In genomic region chr1:45523516-45523915, GRCh38 we compare ENCODE assay signal across 7 cellular contexts. TPM values are rescaled to one million over a fixed set of nuclear protein-coding genes. Genes with fewer than 3 reads are reported as not detected.
DNase-seq lines count a peak whose midpoint lies in the region; ATAC-seq, FAIRE-seq and TF ChIP-seq lines count a peak whose summit lies in the region.
"Not testable (repeated sequence)": the region's sequence is repeated elsewhere in the genome, so short reads cannot be mapped to it uniquely, and the experiment has no call there.
"Had no signal": no experiment of that assay in that cellular context is flagged by ENCODE, and none has a peak within 500 bp of the region (broad histone marks: within the 10 kb centered on the region; RNA-seq: fewer than 3 reads in every experiment).

No MANE protein-coding gene starts in this region.

- H3K4me1 ChIP-seq in Panc1 (ENCODE audit: control insufficient read depth, insufficient read depth, low read length), result peaks cover 21% of the 10 kb centered on the region

- not testable (repeated sequence) for TF ChIP-seq CTCF in Panc1 (IDR thresholded peaks at IDR 0.05); brain (conservative IDR thresholded peaks at IDR 0.05); natural killer cell (IDR thresholded peaks at IDR 0.05); type B pancreatic cell (conservative IDR thresholded peaks at IDR 0.05)

- CTCF ChIA-PET in Panc1 (lab: Charles Lee), result not testable (repeated sequence)

- POLR2A ChIA-PET in Panc1 (lab: Charles Lee), result not testable (repeated sequence)

- peak overlapping the region; percentile 99 for H3K27ac ChIP-seq in Panc1 (ENCODE audit: low read length)

- peak overlapping the region; percentile 98 for H3K4me3 Mint-ChIP-seq in activated T-helper 1 cell treated with anti-CD3 and anti-CD28 coated beads, Interleukin-12 subunit alpha, Interleukin-12 subunit beta, Interleukin-2, Interleukin-4 antibody, amounts not matched to agents 30 ng/mL and 10 ng/mL and 1 ng/mL, durations not matched to agents 14 hours and 24 hours and 36 hours
- H3K4me3 Mint-ChIP-seq in brain (peak overlapping the region in 3 of 5 experiments; percentile 13 to 68 (median 28)), natural killer cell (peak overlapping the region; percentile 36), type B pancreatic cell (peak overlapping the region; percentile 41)

- not testable (repeated sequence) for H3K36me3 Mint-ChIP-seq in activated T-helper 1 cell treated with anti-CD3 and anti-CD28 coated beads, Interleukin-12 subunit alpha, Interleukin-12 subunit beta, Interleukin-2, Interleukin-4 antibody, amounts not matched to agents 30 ng/mL and 10 ng/mL and 1 ng/mL, durations not matched to agents 14 hours and 24 hours and 36 hours (ENCODE audit: low read depth); brain; natural killer cell; type B pancreatic cell

- not testable (repeated sequence) for BruUV-seq in Panc1 (replicated peaks; lab: Mats Ljungman, UMichigan)

- H3K27me3 ChIP-seq in Panc1 (ENCODE audit: control insufficient read depth, insufficient read depth, low read length), result not testable (repeated sequence)

- not testable (repeated sequence) for H3K27me3 Mint-ChIP-seq in activated T-helper 1 cell treated with anti-CD3 and anti-CD28 coated beads, Interleukin-12 subunit alpha, Interleukin-12 subunit beta, Interleukin-2, Interleukin-4 antibody, amounts not matched to agents 30 ng/mL and 10 ng/mL and 1 ng/mL, durations not matched to agents 14 hours and 24 hours and 36 hours (ENCODE audit: insufficient read depth); brain
- H3K27me3 Mint-ChIP-seq in natural killer cell (ENCODE audit: low read depth in 2 of 2) (peaks cover 4 to 14% of the 10 kb centered on the region in 2 donors), type B pancreatic cell (peaks cover 32% of the 10 kb centered on the region)

- intact Hi-C loops in Panc1 (cut with micrococcal nuclease; ENCODE audit: unreplicated experiment), result loop anchor here (5.0 kb wide), 1 partner anchor 34 kb away; no protein-coding TSS in a partner anchor
- intact Hi-C loops in activated T-helper 1 cell treated with anti-CD3 and anti-CD28 coated beads, Interleukin-12 subunit alpha, Interleukin-12 subunit beta, Interleukin-2, Interleukin-4 antibody, amounts not matched to agents 30 ng/mL and 10 ng/mL and 1 ng/mL, durations not matched to agents 14 hours and 24 hours and 36 hours (cut with micrococcal nuclease), result loop anchor here (2.0 to 5.0 kb wide), 4 partner anchors 33 to 793 kb away; partner anchors contain the start of genes BTBD19, DYNLT4, GPBP1L1 and RNU5D-1
- intact Hi-C loops in natural killer cell (cut with micrococcal nuclease), result not testable (repeated sequence)

- FAIRE-seq in GM18507 (lab: Jason Lieb, UNC), result peak; percentile 29

- not testable (repeated sequence) for DNase-seq in GM18507 (ENCODE audit: extremely low spot score, insufficient read length, low read depth); Panc1 (ENCODE audit: low read depth, low spot score); activated T-helper 1 cell treated with anti-CD3 and anti-CD28 coated beads, Interleukin-12 subunit alpha, Interleukin-12 subunit beta, Interleukin-2, Interleukin-4 antibody, amounts not matched to agents 30 ng/mL and 10 ng/mL and 1 ng/mL, durations not matched to agents 14 hours and 24 hours and 36 hours (ENCODE audit: low spot score); natural killer cell; type B pancreatic cell (ENCODE audit: extremely low spot score, unreplicated experiment)

- H3K36me3 ChIP-seq in Panc1 (ENCODE audit: control insufficient read depth, insufficient read depth, low read length), result not testable (repeated sequence)

- H3K4me1 Mint-ChIP-seq in activated T-helper 1 cell treated with anti-CD3 and anti-CD28 coated beads, Interleukin-12 subunit alpha, Interleukin-12 subunit beta, Interleukin-2, Interleukin-4 antibody, amounts not matched to agents 30 ng/mL and 10 ng/mL and 1 ng/mL, durations not matched to agents 14 hours and 24 hours and 36 hours (ENCODE audit: low read depth), result peaks cover 36% of the 10 kb centered on the region
- H3K4me1 Mint-ChIP-seq in brain, result peaks cover 61% of the 10 kb centered on the region
- H3K4me1 Mint-ChIP-seq in natural killer cell, result peaks cover 28 to 40% of the 10 kb centered on the region in 2 donors
- H3K4me1 Mint-ChIP-seq in type B pancreatic cell (ENCODE audit: unreplicated experiment), result peaks cover 31% of the 10 kb centered on the region

- not testable (repeated sequence) for ATAC-seq in Panc1, natural killer cell

- in situ Hi-C loops in Panc1 (cut with HindIII; ENCODE audit: low pct_unique_long_range_greater_than_20kb, low sequenced_read_pairs), result not testable (repeated sequence)

- H3K4me3 ChIP-seq in Panc1 (ENCODE audit: low read depth in 2 of 2, low read length in 2 of 2), result not testable (repeated sequence)

- not testable (repeated sequence) for H3K9me3 ChIP-seq in Panc1 (ENCODE audit: control insufficient read depth, insufficient read depth, low read depth, low read length)

- H3K9me3 Mint-ChIP-seq in activated T-helper 1 cell treated with anti-CD3 and anti-CD28 coated beads, Interleukin-12 subunit alpha, Interleukin-12 subunit beta, Interleukin-2, Interleukin-4 antibody, amounts not matched to agents 30 ng/mL and 10 ng/mL and 1 ng/mL, durations not matched to agents 14 hours and 24 hours and 36 hours; brain; natural killer cell; type B pancreatic cell: not testable (repeated sequence)

- peak overlapping the region; percentile 91 for H3K27ac Mint-ChIP-seq in activated T-helper 1 cell treated with anti-CD3 and anti-CD28 coated beads, Interleukin-12 subunit alpha, Interleukin-12 subunit beta, Interleukin-2, Interleukin-4 antibody, amounts not matched to agents 30 ng/mL and 10 ng/mL and 1 ng/mL, durations not matched to agents 14 hours and 24 hours and 36 hours
- H3K27ac Mint-ChIP-seq in brain, type B pancreatic cell: not testable (repeated sequence)
- H3K27ac Mint-ChIP-seq in natural killer cell, result peak overlapping the region in 1 of 2 donors; percentile 90

RNA-seq across cellular contexts. Expression of gene PRDX1, which starts 1.8 kb away (rescaled TPM):
- total RNA-seq in Panc1 (2021; ENCODE audit: unreplicated experiment) (719 TPM), natural killer cell (10 to 100 TPM; 24.8 to 39.1 (median 30.6) TPM), type B pancreatic cell (ENCODE audit: low replicate concordance) (255 and 335 TPM in 2 replicates)
- polyA plus RNA-seq in Panc1 (2012; ENCODE audit: insufficient read length), result 654 TPM
- total RNA-seq in activated T-helper 1 cell treated with anti-CD3 and anti-CD28 coated beads, Interleukin-12 subunit alpha, Interleukin-12 subunit beta, Interleukin-2, Interleukin-4 antibody, amounts not matched to agents 30 ng/mL and 10 ng/mL and 1 ng/mL, durations not matched to agents 14 hours and 24 hours and 36 hours, result 635 and 655 TPM in 2 replicates
- polyA plus RNA-seq in brain (ENCODE audit: insufficient read depth, low read depth, low replicate concordance), result 499 TPM

RNA-seq across cellular contexts. Expression of gene MMACHC, which starts 23.4 kb away (rescaled TPM):
- total RNA-seq in Panc1 (2021; ENCODE audit: unreplicated experiment), result 10.7 TPM
- polyA plus RNA-seq in Panc1 (2012; ENCODE audit: insufficient read length), result 7.3 TPM
- 10.4 and 10.6 TPM in 2 replicates for total RNA-seq in activated T-helper 1 cell treated with anti-CD3 and anti-CD28 coated beads, Interleukin-12 subunit alpha, Interleukin-12 subunit beta, Interleukin-2, Interleukin-4 antibody, amounts not matched to agents 30 ng/mL and 10 ng/mL and 1 ng/mL, durations not matched to agents 14 hours and 24 hours and 36 hours
- polyA plus RNA-seq in brain (ENCODE audit: insufficient read depth, low read depth, low replicate concordance), result 10.1 TPM
- 1 to 10 TPM in 1 of 3 donors, under 1 TPM in 2; 0.73 to 1.5 (median 0.88) TPM for total RNA-seq in natural killer cell
- 8.0 and 12.7 TPM in 2 replicates for total RNA-seq in type B pancreatic cell (ENCODE audit: low replicate concordance)

RNA-seq across cellular contexts. Expression of gene CCDC163, which starts 23.6 kb away (rescaled TPM):
- 3.3 TPM for total RNA-seq in Panc1 (2021; ENCODE audit: unreplicated experiment)
- 1.1 TPM for polyA plus RNA-seq in Panc1 (2012; ENCODE audit: insufficient read length)
- 3.5 and 4.5 TPM in 2 replicates for total RNA-seq in activated T-helper 1 cell treated with anti-CD3 and anti-CD28 coated beads, Interleukin-12 subunit alpha, Interleukin-12 subunit beta, Interleukin-2, Interleukin-4 antibody, amounts not matched to agents 30 ng/mL and 10 ng/mL and 1 ng/mL, durations not matched to agents 14 hours and 24 hours and 36 hours
- polyA plus RNA-seq in brain (ENCODE audit: insufficient read depth, low read depth, low replicate concordance), result 7.4 TPM
- 1 to 10 TPM; 3.0 to 6.9 (median 5.8) TPM for total RNA-seq in natural killer cell
- total RNA-seq in type B pancreatic cell (ENCODE audit: low replicate concordance), result 1.0 and 2.0 TPM in 2 replicates
- total RNA-seq: occipital lobe had no signal

RNA-seq across cellular contexts. Expression of gene AKR1A1, which starts 27.1 kb away (rescaled TPM):
- total RNA-seq in Panc1 (2021; ENCODE audit: unreplicated experiment), result 142 TPM
- polyA plus RNA-seq in Panc1 (2012; ENCODE audit: insufficient read length), result 132 TPM
- 192 and 194 TPM in 2 replicates for total RNA-seq in activated T-helper 1 cell treated with anti-CD3 and anti-CD28 coated beads, Interleukin-12 subunit alpha, Interleukin-12 subunit beta, Interleukin-2, Interleukin-4 antibody, amounts not matched to agents 30 ng/mL and 10 ng/mL and 1 ng/mL, durations not matched to agents 14 hours and 24 hours and 36 hours
- polyA plus RNA-seq in brain (ENCODE audit: insufficient read depth, low read depth, low replicate concordance), result 304 TPM
- total RNA-seq in natural killer cell, result 10 to 100 TPM; 45.7 to 54.2 (median 53.9) TPM
- 179 and 185 TPM in 2 replicates for total RNA-seq in type B pancreatic cell (ENCODE audit: low replicate concordance)

RNA-seq across cellular contexts. Expression of gene TESK2, which starts 32.6 kb away (rescaled TPM):
- total RNA-seq in Panc1 (2021; ENCODE audit: unreplicated experiment), result 3.3 TPM
- 2.3 TPM for polyA plus RNA-seq in Panc1 (2012; ENCODE audit: insufficient read length)
- total RNA-seq in activated T-helper 1 cell treated with anti-CD3 and anti-CD28 coated beads, Interleukin-12 subunit alpha, Interleukin-12 subunit beta, Interleukin-2, Interleukin-4 antibody, amounts not matched to agents 30 ng/mL and 10 ng/mL and 1 ng/mL, durations not matched to agents 14 hours and 24 hours and 36 hours, result 1.4 and 1.6 TPM in 2 replicates
- polyA plus RNA-seq in brain (ENCODE audit: insufficient read depth, low read depth, low replicate concordance), result 8.2 TPM
- 1 to 10 TPM; 5.1 to 7.4 (median 6.0) TPM for total RNA-seq in natural killer cell
- 6.7 and 7.9 TPM in 2 replicates for total RNA-seq in type B pancreatic cell (ENCODE audit: low replicate concordance)

Comparison
In these comparisons a context has a peak if more than half of its experiments do, and no peak if none do; other contexts are left out.
1. H3K4me3 Mint-ChIP-seq: peak in every context shown above with its lines; median percentile 98 in activated T-helper 1 cell treated with anti-CD3 and anti-CD28 coated beads, Interleukin-12 subunit alpha, Interleukin-12 subunit beta, Interleukin-2, Interleukin-4 antibody, amounts not matched to agents 30 ng/mL and 10 ng/mL and 1 ng/mL, durations not matched to agents 14 hours and 24 hours and 36 hours; 41 in type B pancreatic cell; 36 in natural killer cell; 28 in brain.